13 cellular contexts compared by ENCODE assay signal in genomic region chr4:7051144-7051495, GRCh38. TPM values are rescaled to one million over a fixed set of nuclear protein-coding genes. Genes with fewer than 3 reads are reported as not detected.
A peak's percentile ranks its signal among the peaks of the same experiment; 100 is the strongest.
DNase-seq lines count a peak whose midpoint lies in the region; TF ChIP-seq lines count a peak whose summit lies in the region.
"Had no signal": no experiment of that assay in that cellular context is flagged by ENCODE, and none has a peak within 500 bp of the region (broad histone marks: within the 10 kb centered on the region; RNA-seq: fewer than 3 reads in every experiment).

No MANE protein-coding gene starts in this region.

- H3K4me1 ChIP-seq in BLaER1 (peaks cover 94% of the 10 kb centered on the region), endodermal cell (ENCODE audit: control insufficient read depth, insufficient read depth, low read length) (no peaks in the 10 kb centered on the region), spleen (peaks cover 13 to 92% (median 55%) of the 10 kb centered on the region in 6 donors)
- H3K4me1 ChIP-seq in BLaER1 treated with 17β-estradiol and CSF1 and Interleukin-3, amounts not matched to agents 10 nM and 100 nM: peaks cover 61 to 97% (median 94%) of the 10 kb centered on the region in 10 experiments
- H3K4me1 ChIP-seq: A549, Caco-2 had no signal

- H3K27ac ChIP-seq in BLaER1 (0 out of 2 replicates have a peak overlapping the region, but pooled peaks have one; percentile 26), endodermal cell (ENCODE audit: low read depth, low read length) (no peak overlapping the region), spleen (no peak overlapping the region)
- H3K27ac ChIP-seq in BLaER1 treated with 17β-estradiol and CSF1 and Interleukin-3, amounts not matched to agents 10 nM and 100 nM: no peak overlapping the region
- H3K27ac ChIP-seq: A549, GM23248 had no signal

- intact Hi-C loops in spleen (cut with DNase I; ENCODE audit: low total_unique reads): no loop called here

- H3K36me3 ChIP-seq in BLaER1 (peaks cover 71% of the 10 kb centered on the region), endodermal cell (ENCODE audit: control insufficient read depth, insufficient read depth, low read length) (peaks cover 13% of the 10 kb centered on the region), spleen (peaks cover 0 to 96% (median 29%) of the 10 kb centered on the region in 6 donors)
- H3K36me3 ChIP-seq in BLaER1 treated with 17β-estradiol and CSF1 and Interleukin-3, amounts not matched to agents 10 nM and 100 nM: peaks cover 26 to 61% (median 45%) of the 10 kb centered on the region in 11 experiments

- H3K4me3 ChIP-seq in BLaER1 (no peak overlapping the region), endodermal cell (ENCODE audit: low read length) (no peak overlapping the region), spleen (no peak overlapping the region)
- no peak overlapping the region for H3K4me3 ChIP-seq in BLaER1 treated with 17β-estradiol and CSF1 and Interleukin-3, amounts not matched to agents 10 nM and 100 nM
- H3K4me3 ChIP-seq: A549, GM23248 had no signal

- peaks cover 100% of the 10 kb centered on the region for H4K20me1 ChIP-seq in BLaER1
- H4K20me1 ChIP-seq in BLaER1 treated with 17β-estradiol and CSF1 and Interleukin-3, amounts not matched to agents 10 nM and 100 nM: peaks cover 96 to 100% (median 100%) of the 10 kb centered on the region in 11 experiments

- no peak overlapping the region for H3K4me3 Mint-ChIP-seq in endodermal cell
- H3K4me3 Mint-ChIP-seq: CD8-positive, alpha-beta memory T cell had no signal

- DNase-seq in endodermal cell: no peak
- peak; percentile 71 for DNase-seq in spleen
- no peak for DNase-seq in SKM-1 (lab: John Stamatoyannopoulos, UW; ENCODE audit: unreplicated experiment)
- no peak for DNase-seq in NCI-H345 (lab: John Stamatoyannopoulos, UW)
- no peak for DNase-seq in activated CD4-positive, alpha-beta T cell treated with anti-CD3 and anti-CD28 coated beads for 48 hours
- DNase-seq: BE2C, Caco-2, DMS53, GM23248 had no signal

- H3K9ac ChIP-seq in BLaER1: no peak overlapping the region
- H3K9ac ChIP-seq in BLaER1 treated with 17β-estradiol and CSF1 and Interleukin-3, amounts not matched to agents 10 nM and 100 nM: peak overlapping the region in 1 of 11 experiments; percentile 22; a peak in 1 of 22 replicates
- no peak overlapping the region for H3K9ac ChIP-seq in endodermal cell (ENCODE audit: extremely low read depth, low read length, poor library complexity, severe bottlenecking)
- H3K9ac ChIP-seq: GM23248 had no signal

- 93% methylated on average over 5 to 12 of the region's 12 CpGs for WGBS in endodermal cell (ENCODE audit: insufficient coverage in 1 of 2, insufficient read length in 1 of 2), 2 experiments
- 91 to 95% (median 94%) methylated on average over 11 to 12 of the region's 12 CpGs for WGBS in spleen, 5 donors

- H3K27me3 Mint-ChIP-seq in endodermal cell (ENCODE audit: insufficient read depth): no peaks in the 10 kb centered on the region
- H3K27me3 Mint-ChIP-seq: CD8-positive, alpha-beta memory T cell had no signal

- peaks cover 17% of the 10 kb centered on the region for H3K4me1 Mint-ChIP-seq in endodermal cell

- H3K27ac Mint-ChIP-seq in endodermal cell: peak overlapping the region; percentile 48

- H3K9me3 ChIP-seq in BLaER1 (no peaks in the 10 kb centered on the region), endodermal cell (ENCODE audit: control insufficient read depth, low read length) (no peaks in the 10 kb centered on the region), spleen (no peaks in the 10 kb centered on the region)
- H3K9me3 ChIP-seq in BLaER1 treated with 17β-estradiol and CSF1 and Interleukin-3, amounts not matched to agents 10 nM and 100 nM (replicated peaks in 1 of 11): no peaks in the 10 kb centered on the region
- H3K9me3 ChIP-seq: A549, BE2C, Caco-2 had no signal

- TF ChIP-seq POLR2A in spleen (IDR thresholded peaks at IDR 0.05): no peak

- H3K4me2 ChIP-seq in BLaER1: peak overlapping the region; percentile 82
- peak overlapping the region in 8 of 11 experiments; percentile 18 to 91 (median 42); a peak in 14 of 22 replicates for H3K4me2 ChIP-seq in BLaER1 treated with 17β-estradiol and CSF1 and Interleukin-3, amounts not matched to agents 10 nM and 100 nM
- H3K4me2 ChIP-seq: A549 had no signal

- no peaks in the 10 kb centered on the region for H3K27me3 ChIP-seq in BLaER1
- H3K27me3 ChIP-seq in BLaER1 treated with 17β-estradiol and CSF1 and Interleukin-3, amounts not matched to agents 10 nM and 100 nM: peaks cover 0 to 3% (median 0%) of the 10 kb centered on the region in 11 experiments; a peak in 2 of 22 replicates
- H3K27me3 ChIP-seq in endodermal cell (ENCODE audit: control insufficient read depth, insufficient read depth, low read length, poor library complexity, severe bottlenecking): no peaks in the 10 kb centered on the region
- H3K27me3 ChIP-seq in spleen (replicated peaks in 1 of 7): no peaks in the 10 kb centered on the region
- H3K27me3 ChIP-seq: BE2C had no signal

- TF ChIP-seq CTCF in endodermal cell (conservative IDR thresholded peaks at IDR 0.05) (no peak), spleen (IDR thresholded peaks at IDR 0.05 in 8 of 11, conservative IDR thresholded peaks at IDR 0.05 in 3 of 11) (no peak)

- H3K9me3 Mint-ChIP-seq in endodermal cell: no peaks in the 10 kb centered on the region
- H3K9me3 Mint-ChIP-seq: CD8-positive, alpha-beta memory T cell had no signal

- peaks cover 25% of the 10 kb centered on the region for H3K36me3 Mint-ChIP-seq in endodermal cell (ENCODE audit: low read depth)

RNA-seq across cellular contexts. Expression of gene TADA2B, which starts 7.9 kb away (rescaled TPM):
- total RNA-seq in endodermal cell (10 to 100 TPM; 17.3 to 17.5 TPM), spleen (10 to 100 TPM; 22.6 to 32.2 (median 27.1) TPM)
- polyA plus RNA-seq in endodermal cell (2013, experiment 1 of 2): 11.6 TPM
- 10.6 TPM for polyA plus RNA-seq in endodermal cell (2013, experiment 2 of 2)
- polyA plus RNA-seq in spleen: 10 to 100 TPM in 2 of 3 donors, 1 to 10 TPM in 1; 9.9 to 15.6 (median 10.8) TPM

RNA-seq across cellular contexts. Expression of gene GRPEL1, which starts 16.7 kb away (rescaled TPM):
- total RNA-seq in endodermal cell (10 to 100 TPM; 18.5 to 25.5 TPM), spleen (10 to 100 TPM; 21.3 to 42.7 (median 32.7) TPM)
- polyA plus RNA-seq in endodermal cell (2013, experiment 1 of 2): 16.3 TPM
- polyA plus RNA-seq in endodermal cell (2013, experiment 2 of 2): 14.6 TPM
- 10 to 100 TPM; 17.6 to 29.6 (median 23.8) TPM for polyA plus RNA-seq in spleen
